In the genomic region with DNA sequence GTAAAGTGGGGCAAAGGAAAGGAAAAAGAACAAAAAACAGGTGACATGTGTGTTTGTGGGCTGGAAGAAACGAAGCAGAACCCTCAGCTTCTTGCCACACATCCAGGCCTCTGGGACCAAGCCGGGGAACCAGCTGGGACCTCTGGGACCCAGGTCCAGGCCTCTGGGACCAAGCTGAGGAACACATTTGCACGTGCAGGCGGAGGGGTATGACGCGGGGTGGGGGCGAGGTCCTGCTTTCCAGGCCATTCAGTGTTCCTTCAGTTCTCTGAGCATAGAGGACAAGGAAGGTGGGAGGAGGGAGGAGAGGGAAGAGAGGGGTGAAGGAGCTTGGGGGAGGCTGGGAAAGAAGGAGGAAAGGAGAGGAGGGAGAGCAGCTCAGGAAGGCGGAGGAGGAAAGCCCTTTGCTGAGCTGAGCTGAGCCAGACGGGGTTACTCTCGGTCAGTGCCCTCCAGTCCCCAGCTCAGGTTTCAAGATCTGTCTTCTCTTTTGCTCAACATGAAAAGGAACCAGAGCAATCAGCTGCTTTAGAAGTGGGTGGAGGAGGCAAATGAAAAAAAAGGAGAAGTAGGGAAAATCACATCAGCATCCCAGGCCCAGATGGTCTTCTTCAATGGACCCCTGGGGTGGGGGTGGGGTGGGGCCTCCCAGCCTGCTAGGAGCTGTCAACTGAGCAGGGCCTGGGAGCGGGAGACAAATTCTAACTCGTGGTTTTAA, we compare ENCODE assay signal across 8 cellular contexts. TPM values are rescaled to one million over a fixed set of nuclear protein-coding genes. Genes with fewer than 3 reads are reported as not detected.
A peak's percentile ranks its signal among the peaks of the same experiment; 100 is the strongest.
DNase-seq lines count a peak whose midpoint lies in the region; ATAC-seq, FAIRE-seq and TF ChIP-seq lines count a peak whose summit lies in the region.

No MANE protein-coding gene starts in this region.

- H3K9me3 Mint-ChIP-seq in chondrocyte (ENCODE audit: low read depth) = no peaks in the 10 kb centered on the region

- no peaks in the 10 kb centered on the region for H3K27me3 Mint-ChIP-seq in chondrocyte (ENCODE audit: low read depth)

- DNase-seq in AG08396 (ENCODE audit: low spot score) = peak; percentile 90
- peak; percentile 60 for DNase-seq in GM19239 (ENCODE audit: insufficient read length, low spot score)
- peak; percentile 82 to 93 for DNase-seq in NOMO-1 (lab: John Stamatoyannopoulos, UW; ENCODE audit: unreplicated experiment in 2 of 2)
- DNase-seq in chondrocyte (ENCODE audit: low spot score) = no peak
- DNase-seq in lower lobe of right lung = peak; percentile 70
- DNase-seq in tibial nerve (ENCODE audit: low spot score in 2 of 2) = peak; percentile 29 to 56
- no peak for DNase-seq in NCI-H526 treated with DMSO at 0.1 percent for 48 hours (lab: John Stamatoyannopoulos, UW)

- H3K4me3 ChIP-seq in lower lobe of right lung = no peak overlapping the region
- H3K4me3 ChIP-seq in tibial nerve = no peak overlapping the region

- peaks cover 16% of the 10 kb centered on the region for H3K36me3 ChIP-seq in lower lobe of right lung
- peaks cover 0 to 37% (median 0%) of the 10 kb centered on the region in 3 donors for H3K36me3 ChIP-seq in tibial nerve

- FAIRE-seq in GM19239 (lab: Jason Lieb, UNC) = no peak

- H3K4me1 ChIP-seq in lower lobe of right lung (peaks cover 53% of the 10 kb centered on the region), tibial nerve (peaks cover 4 to 70% (median 34%) of the 10 kb centered on the region in 4 donors)

- H3K4me3 Mint-ChIP-seq in chondrocyte (ENCODE audit: unreplicated experiment) = peak overlapping the region; percentile 33

- peak; percentile 89 for ATAC-seq in HG03139 (IDR thresholded peaks at IDR 0.05; ENCODE audit: unreplicated experiment)
- ATAC-seq in lower lobe of right lung = peak; percentile 82 to 88

- H3K27ac ChIP-seq in lower lobe of right lung = peak overlapping the region; percentile 36
- peak overlapping the region in 3 of 4 donors; percentile 24 to 76 (median 70) for H3K27ac ChIP-seq in tibial nerve

- H3K9me3 ChIP-seq in lower lobe of right lung (no peaks in the 10 kb centered on the region), tibial nerve (no peaks in the 10 kb centered on the region)

- TF ChIP-seq CTCF in chondrocyte (IDR thresholded peaks at IDR 0.05) (no peak), lower lobe of right lung (IDR thresholded peaks at IDR 0.05) (no peak), tibial nerve (IDR thresholded peaks at IDR 0.05) (no peak)

- H3K27ac Mint-ChIP-seq in chondrocyte (ENCODE audit: unreplicated experiment) = peak overlapping the region; percentile 88

- intact Hi-C loops in lower lobe of right lung (cut with DNase I) = no loop called here

- peak; percentile 58 to 78 for TF ChIP-seq EP300 in tibial nerve (IDR thresholded peaks at IDR 0.05)

- no peaks in the 10 kb centered on the region for H3K27me3 ChIP-seq in lower lobe of right lung (ENCODE audit: low read depth)
- no peaks in the 10 kb centered on the region for H3K27me3 ChIP-seq in tibial nerve

- peaks cover 10% of the 10 kb centered on the region for H3K36me3 Mint-ChIP-seq in chondrocyte (ENCODE audit: low read depth)

- H3K4me1 Mint-ChIP-seq in chondrocyte (ENCODE audit: low read depth) = peaks cover 58% of the 10 kb centered on the region

- no peak for TF ChIP-seq POLR2A in tibial nerve (IDR thresholded peaks at IDR 0.05)

- whole genome bisulfite sequencing in tibial nerve, 2 donors = 17 to 28% methylated on average over 12 of the region's 12 CpGs

RNA-seq across cellular contexts. Expression of gene ABCA1, which starts 59.1 kb away (rescaled TPM):
- total RNA-seq in chondrocyte = 22.4 to 26.6 TPM (median 25.1 TPM) in 3 replicates
- total RNA-seq in lower lobe of right lung = 46.8 TPM
- total RNA-seq in tibial nerve = 10 to 100 TPM; 59.2 to 84.1 (median 80.5) TPM

Comparison
In these comparisons a context has a peak if more than half of its experiments do, and no peak if none do; other contexts are left out.
1. DNase-seq: peak in AG08396 (single experiment), GM19239 (single experiment), NOMO-1 (2 of 2), lower lobe of right lung (single experiment) and tibial nerve (2 of 2); none in chondrocyte (single experiment) and NCI-H526 treated with DMSO at 0.1 percent for 48 hours (single experiment).